In genomic region chr1:209657918-209658317, GRCh38 we compare ENCODE assay signal across 17 cellular contexts. TPM values are rescaled to one million over a fixed set of nuclear protein-coding genes. Genes with fewer than 3 reads are reported as not detected.
DNase-seq lines count a peak whose midpoint lies in the region; ATAC-seq and TF ChIP-seq lines count a peak whose summit lies in the region.
"Had no signal": no experiment of that assay in that cellular context is flagged by ENCODE, and none has a peak within 500 bp of the region (broad histone marks: within the 10 kb centered on the region; RNA-seq: fewer than 3 reads in every experiment).

No MANE protein-coding gene starts in this region.

- H3K36me3 ChIP-seq in RWPE2 (ENCODE audit: low read depth): no peaks in the 10 kb centered on the region
- no peaks in the 10 kb centered on the region for H3K36me3 ChIP-seq in right lobe of liver
- H3K36me3 ChIP-seq: Peyer's patch had no signal

- CTCF ChIA-PET in Calu3 (lab: Charles Lee): no interaction called here

- H3K4me1 Mint-ChIP-seq in Calu3 (ENCODE audit: low read depth, unreplicated experiment): peaks cover 41% of the 10 kb centered on the region

- no peak for TF ChIP-seq POLR2A in right lobe of liver (IDR thresholded peaks at IDR 0.05)

- no peaks in the 10 kb centered on the region for H3K9me3 Mint-ChIP-seq in Calu3 (ENCODE audit: low read depth, unreplicated experiment)
- H3K9me3 Mint-ChIP-seq: H9 had no signal

- peak overlapping the region; percentile 4 for H3K27ac Mint-ChIP-seq in Calu3 (ENCODE audit: unreplicated experiment)
- H3K27ac Mint-ChIP-seq: H9 had no signal

- H3K4me3 Mint-ChIP-seq in Calu3 (ENCODE audit: low read depth, unreplicated experiment): no peak overlapping the region
- H3K4me3 Mint-ChIP-seq: H9 had no signal

- no peak for ATAC-seq in RWPE2 (ENCODE audit: low read depth)
- ATAC-seq in right lobe of liver: peak in 3 of 4 donors; percentile 0 to 4 (median 1)
- ATAC-seq in HG03175 (IDR thresholded peaks at IDR 0.05; ENCODE audit: unreplicated experiment): no peak

- no peak overlapping the region for H3K4me3 ChIP-seq in RWPE2 (ENCODE audit: severe bottlenecking)
- no peak overlapping the region for H3K4me3 ChIP-seq in coronary artery
- no peak overlapping the region for H3K4me3 ChIP-seq in right lobe of liver
- H3K4me3 ChIP-seq: Peyer's patch had no signal

- H3K36me3 Mint-ChIP-seq in Calu3 (ENCODE audit: insufficient read depth, unreplicated experiment): peaks cover 17% of the 10 kb centered on the region

- 41% methylated on average over 2 of the region's 5 CpGs for WGBS in right lobe of liver (ENCODE audit: insufficient coverage, low coverage, low lambda C conversion rate, missing lambda C conversion rate)

- no peaks in the 10 kb centered on the region for H3K27me3 ChIP-seq in RWPE2 (ENCODE audit: insufficient read depth, poor library complexity, severe bottlenecking)
- H3K27me3 ChIP-seq in right lobe of liver: no peaks in the 10 kb centered on the region
- H3K27me3 ChIP-seq: Peyer's patch had no signal

- intact Hi-C loops in Calu3 (cut with micrococcal nuclease; ENCODE audit: unreplicated experiment) (loop anchor here (10.0 kb wide), 2 partner anchors 167 to 1727 kb away; partner anchors contain the start of gene UTP25), right lobe of liver (cut with DNase I) (no loop called here)

- H3K27me3 Mint-ChIP-seq in Calu3 (ENCODE audit: unreplicated experiment): no peaks in the 10 kb centered on the region

- no TSS peak for BruUV-seq in Calu3 (replicated peaks; lab: Mats Ljungman, UMichigan)

- DNase-seq in Calu3 (no peak), RWPE2 (ENCODE audit: low spot score) (no peak), coronary artery (ENCODE audit: low spot score) (peak; percentile 24), right lobe of liver (no peak), HPDE6-E6E7 (ENCODE audit: extremely low spot score) (no peak), HuH-7 (ENCODE audit: low spot score) (no peak), NCI-H526 treated with DMSO at 0.1 percent for 48 hours (lab: John Stamatoyannopoulos, UW) (no peak)
- DNase-seq: DMS153, H9, NCI-H1436 treated with DMSO at 0.1 percent for 48 hours, NCI-H2029 treated with DMSO at 0.1 percent for 48 hours, NCI-H510A treated with DMSO at 0.1 percent for 48 hours, Peyer's patch, SHP77 treated with DMSO at 0.1 percent for 48 hours had no signal

- TF ChIP-seq CTCF in Calu3 (IDR thresholded peaks at IDR 0.05; ENCODE audit: unreplicated experiment) (no peak), RWPE2 (IDR thresholded peaks at IDR 0.05; ENCODE audit: poor library complexity, severe bottlenecking) (no peak), coronary artery (IDR thresholded peaks at IDR 0.05) (no peak), right lobe of liver (IDR thresholded peaks at IDR 0.05) (no peak)

- H3K9me3 ChIP-seq in RWPE2 (ENCODE audit: severe bottlenecking): no peaks in the 10 kb centered on the region
- no peaks in the 10 kb centered on the region for H3K9me3 ChIP-seq in right lobe of liver
- H3K9me3 ChIP-seq: Peyer's patch had no signal

- H3K4me1 ChIP-seq in RWPE2 (ENCODE audit: insufficient read depth, poor library complexity, severe bottlenecking) (peaks cover 55% of the 10 kb centered on the region), right lobe of liver (peaks cover 0 to 76% (median 38%) of the 10 kb centered on the region in 4 donors)

- H3K27ac ChIP-seq in RWPE2 (ENCODE audit: poor library complexity, severe bottlenecking): peak overlapping the region; percentile 94
- H3K27ac ChIP-seq in coronary artery: no peak overlapping the region
- peak overlapping the region in 2 of 3 donors; percentile 24 to 45 for H3K27ac ChIP-seq in right lobe of liver
- H3K27ac ChIP-seq: C4-2B had no signal

RNA-seq across cellular contexts. Expression of gene LAMB3, which starts 5.7 kb away (rescaled TPM):
- total RNA-seq in Calu3 (2022) (331 and 333 TPM in 2 replicates), right lobe of liver (10 to 100 TPM in 1 of 6 experiments, 1 to 10 TPM in 5; 5.0 to 14.6 (median 8.4) TPM)

RNA-seq across cellular contexts. Expression of gene G0S2, which starts 17.3 kb away (rescaled TPM):
- 2.4 and 4.0 TPM in 2 replicates for total RNA-seq in Calu3 (2022)
- total RNA-seq in right lobe of liver: 100 to 1,000 TPM in 4 of 6 experiments, 10 to 100 TPM in 2; 36.9 to 749 (median 247) TPM

RNA-seq across cellular contexts. Expression of gene HSD11B1, which starts 46.7 kb away (rescaled TPM):
- total RNA-seq in Calu3 (2022) (0.59 TPM in 1 of 2 replicates, not detected in the other), right lobe of liver (100 to 1,000 TPM; 281 to 749 (median 512) TPM)
- total RNA-seq: A673, H9 had no signal

Comparison
In these comparisons a context has a peak if more than half of its experiments do, and no peak if none do; other contexts are left out.
1. ATAC-seq: peak in right lobe of liver (3 of 4); none in RWPE2 (single experiment) and HG03175 (single experiment).
2. H3K27ac ChIP-seq: peak in RWPE2 (single experiment) and right lobe of liver (2 of 3); none in coronary artery (0 of 2).
3. RNA of gene LAMB3, which starts 5.7 kb away (total RNA-seq): 331 to 333 TPM in Calu3; 5.0 to 14.6 TPM in right lobe of liver; every median in the first group is over 10 times any median in the second.
4. RNA of gene HSD11B1, which starts 46.7 kb away (total RNA-seq): 281 to 749 TPM in right lobe of liver; 0.59 TPM in Calu3; every median in the first group is over 100 times any median in the second.